5 cellular contexts compared by ENCODE assay signal in genomic region chr4:663438-664428, GRCh38. TPM values are rescaled to one million over a fixed set of nuclear protein-coding genes. Genes with fewer than 3 reads are reported as not detected.
DNase-seq lines count a peak whose midpoint lies in the region; ATAC-seq and TF ChIP-seq lines count a peak whose summit lies in the region.

No MANE protein-coding gene starts in this region.

- H4K20me1 ChIP-seq in OCI-LY3 (ENCODE audit: insufficient read depth, low read length): no peaks in the 10 kb centered on the region

- H2AFZ ChIP-seq in OCI-LY3 (ENCODE audit: low read depth, low read length) (no peak overlapping the region), neuronal stem cell (ENCODE audit: low read length) (peak overlapping the region; percentile 92)

- peaks cover 2% of the 10 kb centered on the region for H3K79me1 ChIP-seq in neuronal stem cell (ENCODE audit: low read depth, low read length)

- H3K9me3 ChIP-seq in OCI-LY3 (ENCODE audit: insufficient read depth, low read length) (no peaks in the 10 kb centered on the region), neuronal stem cell (replicated peaks in 1 of 2; ENCODE audit: control insufficient read depth in 2 of 2, insufficient read depth in 1 of 2, low read depth in 1 of 2, low read length in 2 of 2) (peaks cover 0 to 7% of the 10 kb centered on the region in 2 donors)

- H4K91ac ChIP-seq in neuronal stem cell (ENCODE audit: low read depth, low read length, poor library complexity): no peak overlapping the region

- H3K9ac ChIP-seq in OCI-LY3 (ENCODE audit: low read length): peak overlapping the region; percentile 77
- H3K9ac ChIP-seq in neuronal stem cell (ENCODE audit: low read depth, low read length, poor library complexity): peak overlapping the region; percentile 88

- H3K4me1 ChIP-seq in OCI-LY3 (ENCODE audit: low read length): no peaks in the 10 kb centered on the region
- peaks cover 0 to 6% of the 10 kb centered on the region in 2 donors for H3K4me1 ChIP-seq in neuronal stem cell (ENCODE audit: control insufficient read depth in 2 of 2, insufficient read depth in 1 of 2, low read depth in 1 of 2, low read length in 2 of 2)

- H3K4me3 ChIP-seq in OCI-LY3 (ENCODE audit: low read length) (peak overlapping the region; percentile 81), neuronal stem cell (ENCODE audit: low read length in 2 of 2) (peak overlapping the region; percentile 38 to 85)

- H3K36me3 ChIP-seq in OCI-LY3 (replicated peaks; ENCODE audit: low read depth, low read length) (no peaks in the 10 kb centered on the region), neuronal stem cell (replicated peaks in 1 of 2; ENCODE audit: control insufficient read depth in 2 of 2, insufficient read depth in 2 of 2, low read length in 2 of 2) (peaks cover 0 to 8% of the 10 kb centered on the region in 2 donors)

- H3K14ac ChIP-seq in neuronal stem cell (ENCODE audit: low read length): peak overlapping the region; percentile 56

- H3K23ac ChIP-seq in neuronal stem cell (ENCODE audit: low read depth, low read length, poor library complexity): peak overlapping the region; percentile 44

- peak overlapping the region; percentile 39 for H3K27ac ChIP-seq in OCI-LY3 (ENCODE audit: low read length)
- H3K27ac ChIP-seq in neuronal stem cell (replicated peaks; ENCODE audit: low read length): peak overlapping the region; percentile 22

- H4K8ac ChIP-seq in neuronal stem cell (ENCODE audit: low read depth, low read length): no peak overlapping the region

- WGBS in neuronal stem cell (ENCODE audit: extremely low coverage in 2 of 2, insufficient read length in 2 of 2, insufficient replicate concordance in 1 of 2), 2 donors: no CpG with 5 or more reads among the region's 80 CpGs

- no peaks in the 10 kb centered on the region for H3K79me2 ChIP-seq in OCI-LY3 (ENCODE audit: low read length)

- TF ChIP-seq CTCF in OCI-LY3 (IDR thresholded peaks at IDR 0.05; ENCODE audit: low read depth, low read length): no peak

- ATAC-seq in GM21723 (IDR thresholded peaks at IDR 0.05; ENCODE audit: unreplicated experiment) (peak; percentile 79), GM21717 (IDR thresholded peaks at IDR 0.05; ENCODE audit: unreplicated experiment) (no peak)

- peak; percentile 65 for DNase-seq in central memory CD4-positive, alpha-beta T cell
- no peak for DNase-seq in neuronal stem cell (ENCODE audit: low spot score)

- H2AK5ac ChIP-seq in neuronal stem cell (ENCODE audit: low read depth, low read length): peak overlapping the region; percentile 98

- H3K4ac ChIP-seq in neuronal stem cell (ENCODE audit: low read length): no peak overlapping the region

- peak overlapping the region; percentile 21 for H2BK15ac ChIP-seq in neuronal stem cell (ENCODE audit: low read length)

- H3K4me2 ChIP-seq in OCI-LY3 (ENCODE audit: low read length): peak overlapping the region; percentile 56
- peak overlapping the region; percentile 67 for H3K4me2 ChIP-seq in neuronal stem cell (ENCODE audit: insufficient read depth, low read length, poor library complexity, severe bottlenecking)

- peak overlapping the region; percentile 95 for H3K18ac ChIP-seq in neuronal stem cell (ENCODE audit: low read length)

- H2BK120ac ChIP-seq in neuronal stem cell (ENCODE audit: low read depth, low read length): peak overlapping the region; percentile 5

- H2BK12ac ChIP-seq in neuronal stem cell (ENCODE audit: low read length): no peak overlapping the region

- H3K27me3 ChIP-seq in OCI-LY3 (ENCODE audit: low read depth, low read length) (no peaks in the 10 kb centered on the region), neuronal stem cell (ENCODE audit: control insufficient read depth in 3 of 3, insufficient read depth in 3 of 3, low read depth in 1 of 3, low read length in 3 of 3) (peaks cover 0 to 19% (median 0%) of the 10 kb centered on the region in 3 experiments)

- H2BK5ac ChIP-seq in neuronal stem cell (ENCODE audit: low read length): peak overlapping the region; percentile 75

RNA-seq across cellular contexts. Expression of gene ATP5ME, which starts 10.3 kb away (rescaled TPM):
- 966 TPM for polyA plus RNA-seq in neuronal stem cell (2013, experiment 1 of 2)
- 911 TPM for polyA plus RNA-seq in neuronal stem cell (2013, experiment 2 of 2)

RNA-seq across cellular contexts. Expression of gene MYL5, which starts 10.6 kb away (rescaled TPM):
- polyA plus RNA-seq in neuronal stem cell (2013, experiment 1 of 2): 4.1 TPM
- polyA plus RNA-seq in neuronal stem cell (2013, experiment 2 of 2): 3.9 TPM

RNA-seq across cellular contexts. Expression of gene SLC49A3, which starts 25.2 kb away (rescaled TPM):
- 0.81 TPM for polyA plus RNA-seq in neuronal stem cell (2013, experiment 1 of 2)
- 0.57 TPM for polyA plus RNA-seq in neuronal stem cell (2013, experiment 2 of 2)

RNA-seq across cellular contexts. Expression of gene PDE6B, which starts 38.4 kb away (rescaled TPM):
- polyA plus RNA-seq in neuronal stem cell (2013, experiment 1 of 2): 9.5 TPM
- 9.3 TPM for polyA plus RNA-seq in neuronal stem cell (2013, experiment 2 of 2)

RNA-seq across cellular contexts. Expression of gene PCGF3, which starts 41.9 kb away (rescaled TPM):
- polyA plus RNA-seq in neuronal stem cell (2013, experiment 1 of 2): 40.8 TPM
- 42.5 TPM for polyA plus RNA-seq in neuronal stem cell (2013, experiment 2 of 2)
